ENCODE assay signal across 8 cellular contexts in genomic region chr12:99984271-99985128, GRCh38. TPM values are rescaled to one million over a fixed set of nuclear protein-coding genes. Genes with fewer than 3 reads are reported as not detected.
A peak's percentile ranks its signal among the peaks of the same experiment; 100 is the strongest.
DNase-seq lines count a peak whose midpoint lies in the region; ATAC-seq and TF ChIP-seq lines count a peak whose summit lies in the region.

Gene ANKS1B (minus strand): TSS chr12:99984936. CDS start chr12:99984237, 699 bp downstream.

- BruUV-seq in OCI-LY7 (replicated peaks; lab: Mats Ljungman, UMichigan) (no TSS peak), mammary epithelial cell (replicated peaks; lab: Mats Ljungman, UMichigan) (no TSS peak)

- no peak for DNase-seq in CD8-positive, alpha-beta memory T cell
- no peak for DNase-seq in OCI-LY7 (ENCODE audit: low spot score)
- peak; percentile 19 for DNase-seq in mammary epithelial cell
- peak; percentile 44 for DNase-seq in iris pigment epithelial cell (ENCODE audit: low read depth)
- DNase-seq in smooth muscle cell (lab: John Stamatoyannopoulos, UW; ENCODE audit: unreplicated experiment) = no peak
- DNase-seq in activated CD4-positive, CD25-positive, alpha-beta regulatory T cell (lab: John Stamatoyannopoulos, UW) = no peak

- peaks cover 28 to 67% of the 10 kb centered on the region in 2 donors for H3K27me3 Mint-ChIP-seq in CD8-positive, alpha-beta memory T cell

- peaks cover 8 to 15% (median 15%) of the 10 kb centered on the region in 3 donors for H3K4me1 Mint-ChIP-seq in CD8-positive, alpha-beta memory T cell

- intact Hi-C loops in OCI-LY7 (cut with micrococcal nuclease; ENCODE audit: unreplicated experiment) (no loop called here), mammary epithelial cell (cut with micrococcal nuclease) (loop anchor here (10.0 kb wide), 1 partner anchor 1350 kb away; no protein-coding TSS in a partner anchor)

- H3K9me2 ChIP-seq in OCI-LY7 (ENCODE audit: insufficient read depth, low read length) = no peaks in the 10 kb centered on the region

- H3K27ac ChIP-seq in CD8-positive, alpha-beta memory T cell (ENCODE audit: low read depth, low read length) = no peak within 1 kb of the TSS
- no peak within 1 kb of the TSS for H3K27ac ChIP-seq in HUES6 (ENCODE audit: low read depth, low read length)
- no peak within 1 kb of the TSS for H3K27ac ChIP-seq in OCI-LY7 (ENCODE audit: low read depth, low read length, poor library complexity, severe bottlenecking)
- H3K27ac ChIP-seq in mammary epithelial cell (ENCODE audit: insufficient read depth, low read depth, low read length) = no peak within 1 kb of the TSS
- H3K27ac ChIP-seq in smooth muscle cell (ENCODE audit: low read depth) = no peak within 1 kb of the TSS

- peaks cover 0 to 2% (median 0%) of the 10 kb centered on the region in 5 donors for H3K9me3 Mint-ChIP-seq in CD8-positive, alpha-beta memory T cell

- TF ChIP-seq CTCF in OCI-LY7 (conservative IDR thresholded peaks at IDR 0.05; ENCODE audit: low read length) = no peak
- TF ChIP-seq CTCF in mammary epithelial cell (conservative IDR thresholded peaks at IDR 0.05 in 1 of 2, IDR thresholded peaks at IDR 0.05 in 1 of 2; ENCODE audit: extremely low read depth in 1 of 2, insufficient read depth in 1 of 2, low read depth in 1 of 2, low read length in 2 of 2) = no peak
- no peak for TF ChIP-seq CTCF in smooth muscle cell (IDR thresholded peaks at IDR 0.05; ENCODE audit: borderline replicate concordance, insufficient read depth, poor library complexity, severe bottlenecking)

- H3K27me3 ChIP-seq in CD8-positive, alpha-beta memory T cell (ENCODE audit: insufficient read depth, low read length, poor library complexity, severe bottlenecking) = no peaks in the 10 kb centered on the region
- H3K27me3 ChIP-seq in HUES6 (ENCODE audit: control insufficient read depth, insufficient read depth, low read length) (peaks cover 42% of the 10 kb centered on the region), mammary epithelial cell (ENCODE audit: insufficient read depth, low read length) (peaks cover 8% of the 10 kb centered on the region), smooth muscle cell (ENCODE audit: low read depth) (peaks cover 52% of the 10 kb centered on the region)

- H3K4me2 ChIP-seq in OCI-LY7 (ENCODE audit: low read length) = peak within 1 kb of the TSS; percentile 45; the same call in 1 of the 2 replicates
- peak within 1 kb of the TSS; percentile 99 for H3K4me2 ChIP-seq in mammary epithelial cell (ENCODE audit: insufficient read depth, low read depth, low read length)
- peak within 1 kb of the TSS; percentile 98 for H3K4me2 ChIP-seq in smooth muscle cell

- CTCF ChIA-PET in CD8-positive, alpha-beta memory T cell (lab: Charles Lee) = interaction anchor here (0.7 kb wide), 1 partner anchor 14 kb away, joined by 3 read pairs; no protein-coding TSS in a partner anchor
- CTCF ChIA-PET in OCI-LY7 (lab: Charles Lee; ENCODE audit: unreplicated experiment) = no interaction called here
- CTCF ChIA-PET in mammary epithelial cell (lab: Charles Lee; ENCODE audit: low non-redundant PET) = no interaction called here

- WGBS in mammary epithelial cell (ENCODE audit: low coverage, missing lambda C conversion rate) = 0% methylated on average over 8 of the region's 98 CpGs
- under 1% methylated on average over 49 of the region's 98 CpGs for WGBS in smooth muscle cell (ENCODE audit: low lambda C conversion rate)

- H3K9ac ChIP-seq in HUES6 (ENCODE audit: low read length) (peak within 1 kb of the TSS; percentile 33), mammary epithelial cell (ENCODE audit: insufficient read depth, low read length) (peak within 1 kb of the TSS; percentile 22), smooth muscle cell (ENCODE audit: low read depth) (no peak within 1 kb of the TSS)

- in situ Hi-C loops in mammary epithelial cell (cut with MboI; ENCODE audit: low sequenced_read_pairs in 2 of 2) = no loop called here

- H3K27ac Mint-ChIP-seq in CD8-positive, alpha-beta memory T cell = no peak within 1 kb of the TSS

- ATAC-seq in GM19397 (IDR thresholded peaks at IDR 0.05; ENCODE audit: unreplicated experiment) = peak; percentile 65

- peaks cover 3% of the 10 kb centered on the region for H3F3A ChIP-seq in smooth muscle cell (ENCODE audit: low read depth)

- no peaks in the 10 kb centered on the region for H3K9me3 ChIP-seq in CD8-positive, alpha-beta memory T cell (ENCODE audit: low read length)
- no peaks in the 10 kb centered on the region for H3K9me3 ChIP-seq in HUES6 (ENCODE audit: control insufficient read depth, insufficient read depth, low read depth, low read length)
- no peaks in the 10 kb centered on the region for H3K9me3 ChIP-seq in OCI-LY7 (ENCODE audit: low read length)
- no peaks in the 10 kb centered on the region for H3K9me3 ChIP-seq in mammary epithelial cell (replicated peaks; ENCODE audit: insufficient read depth, low read length)
- H3K9me3 ChIP-seq in smooth muscle cell (replicated peaks; ENCODE audit: low read depth) = no peaks in the 10 kb centered on the region

- H2AFZ ChIP-seq in OCI-LY7 (ENCODE audit: low read length) (no peak within 1 kb of the TSS), mammary epithelial cell (ENCODE audit: low read depth, low read length) (peak within 1 kb of the TSS; percentile 89), smooth muscle cell (ENCODE audit: low read depth) (peak within 1 kb of the TSS; percentile 90)

- no peak within 1 kb of the TSS for H3K4me3 ChIP-seq in CD8-positive, alpha-beta memory T cell (ENCODE audit: low read length)
- H3K4me3 ChIP-seq in HUES6 (ENCODE audit: low read depth, low read length) (peak within 1 kb of the TSS; percentile 80), OCI-LY7 (ENCODE audit: low read depth, low read length, poor library complexity, severe bottlenecking) (peak within 1 kb of the TSS; percentile 26), mammary epithelial cell (replicated peaks in 1 of 3; ENCODE audit: insufficient read depth in 1 of 3, low read depth in 2 of 3, low read length in 3 of 3) (peak within 1 kb of the TSS; percentile 38 to 58 (median 46)), smooth muscle cell (peak within 1 kb of the TSS; percentile 73)

- peak within 1 kb of the TSS in 6 of 7 donors; percentile 18 to 87 (median 48) for H3K4me3 Mint-ChIP-seq in CD8-positive, alpha-beta memory T cell

- dilution Hi-C loops in mammary epithelial cell (cut with HindIII; ENCODE audit: low sequenced_read_pairs) = no loop called here

- POLR2A ChIA-PET in CD8-positive, alpha-beta memory T cell (lab: Charles Lee) = no interaction called here
- POLR2A ChIA-PET in OCI-LY7 (lab: Charles Lee) = interaction anchor here (0.5 kb wide), 1 partner anchor 982 kb away, joined by 3 read pairs; no protein-coding TSS in a partner anchor

- H3K36me3 Mint-ChIP-seq in CD8-positive, alpha-beta memory T cell = peaks cover 0 to 4% (median 0%) of the 10 kb centered on the region in 3 donors

- H3K79me2 ChIP-seq in OCI-LY7 (ENCODE audit: insufficient read depth, low read depth, low read length) (no peaks in the 10 kb centered on the region), mammary epithelial cell (ENCODE audit: insufficient read depth, low read length) (no peaks in the 10 kb centered on the region), smooth muscle cell (ENCODE audit: low read depth) (no peaks in the 10 kb centered on the region)

- H4K20me1 ChIP-seq in OCI-LY7 (ENCODE audit: insufficient read depth, low read length) = no peaks in the 10 kb centered on the region
- no peaks in the 10 kb centered on the region for H4K20me1 ChIP-seq in mammary epithelial cell (ENCODE audit: insufficient read depth, low read length)
- no peaks in the 10 kb centered on the region for H4K20me1 ChIP-seq in smooth muscle cell (ENCODE audit: low read depth)

- no peaks in the 10 kb centered on the region for H3K4me1 ChIP-seq in CD8-positive, alpha-beta memory T cell (ENCODE audit: insufficient read depth, low read length)
- H3K4me1 ChIP-seq in HUES6 (ENCODE audit: control insufficient read depth, insufficient read depth, low read length) (peaks cover 8% of the 10 kb centered on the region; the same call in 1 of the 2 replicates), OCI-LY7 (ENCODE audit: insufficient read depth, low read length, poor library complexity, severe bottlenecking) (no peaks in the 10 kb centered on the region), mammary epithelial cell (ENCODE audit: insufficient read depth, low read length) (peaks cover 8% of the 10 kb centered on the region), smooth muscle cell (ENCODE audit: low read depth) (peaks cover 8% of the 10 kb centered on the region)

- no peaks in the 10 kb centered on the region for H3K36me3 ChIP-seq in CD8-positive, alpha-beta memory T cell (ENCODE audit: insufficient read depth, low read length)
- H3K36me3 ChIP-seq in HUES6 (ENCODE audit: control insufficient read depth, insufficient read depth, low read length) = no peaks in the 10 kb centered on the region
- no peaks in the 10 kb centered on the region for H3K36me3 ChIP-seq in OCI-LY7 (ENCODE audit: insufficient read depth, low read length)
- H3K36me3 ChIP-seq in mammary epithelial cell (ENCODE audit: insufficient read depth, low read length) = no peaks in the 10 kb centered on the region
- no peaks in the 10 kb centered on the region for H3K36me3 ChIP-seq in smooth muscle cell (ENCODE audit: low read depth)

RNA-seq across cellular contexts. Expression of gene ANKS1B, which starts in this region (rescaled TPM):
- total RNA-seq in CD8-positive, alpha-beta memory T cell = under 1 TPM; 0.39 to 0.60 TPM
- polyA plus RNA-seq in CD8-positive, alpha-beta memory T cell = not detected
- total RNA-seq in OCI-LY7 (2014; rRNA removed; shearing (Covaris generic)) = 2.0 and 2.9 TPM in 2 replicates
- total RNA-seq in OCI-LY7 (2022) (5.4 and 6.0 TPM in 2 replicates), mammary epithelial cell (1 to 10 TPM in 1 of 2 donors, not detected in 1; 1.3 TPM), smooth muscle cell (7.3 TPM in 1 of 2 replicates, not detected in the other)
- polyA plus RNA-seq in mammary epithelial cell (not detected), smooth muscle cell (0.47 and 1.3 TPM in 2 replicates)
- not detected for polyA minus RNA-seq in mammary epithelial cell

Comparison
In these comparisons a context has a peak if more than half of its experiments do, and no peak if none do; other contexts are left out.
1. DNase-seq: peak in mammary epithelial cell (single experiment) and iris pigment epithelial cell (single experiment); none in CD8-positive, alpha-beta memory T cell (0 of 5), OCI-LY7 (single experiment), smooth muscle cell (single experiment) and activated CD4-positive, CD25-positive, alpha-beta regulatory T cell (0 of 4).
2. H3K4me2 ChIP-seq: peak in every context shown above with its lines; median percentile 99 in mammary epithelial cell; 98 in smooth muscle cell; 45 in OCI-LY7.